In genomic region chr14:39231751-39232553, GRCh38 we compare ENCODE assay signal across 8 cellular contexts. TPM values are rescaled to one million over a fixed set of nuclear protein-coding genes. Genes with fewer than 3 reads are reported as not detected.
DNase-seq lines count a peak whose midpoint lies in the region; ATAC-seq, FAIRE-seq and TF ChIP-seq lines count a peak whose summit lies in the region.
"Not testable (repeated sequence)": the region's sequence is repeated elsewhere in the genome, so short reads cannot be mapped to it uniquely, and the experiment has no call there.

No MANE protein-coding gene starts in this region.

- not testable (repeated sequence) for H4K20me1 ChIP-seq in DND-41 (ENCODE audit: insufficient read depth, low read length); MM.1S (ENCODE audit: insufficient read depth, low read length); SU-DHL-6 (ENCODE audit: low read depth, low read length); GM12878 (ENCODE audit: control insufficient read depth, insufficient read depth)

- RAD21 ChIA-PET in GM12878 (lab: Charles Lee; ENCODE audit: unreplicated experiment), result interaction anchor here (0.6 to 2.9 kb wide), 28 partner anchors 15 to 350 kb away, joined by 3 to 42 read pairs (median 4); partner anchors contain the start of gene FBXO33

- in situ Hi-C loops in GM12878 (cut with MboI), result not testable (repeated sequence)

- TF ChIP-seq POLR2A in GM12878 (IDR thresholded peaks at IDR 0.05; ENCODE audit: low read depth, low read length), result not testable (repeated sequence)

- ATAC-seq in DND-41 (ENCODE audit: insufficient read depth, low read depth) (peak; percentile 72), GM19395 (IDR thresholded peaks at IDR 0.05; ENCODE audit: unreplicated experiment) (peak; percentile 87), HG02938 (IDR thresholded peaks at IDR 0.05; ENCODE audit: unreplicated experiment) (peak; percentile 78), GM12878 (peak; percentile 91)

- CTCF ChIA-PET in GM12878 (lab: Yijun Ruan, JAX), result interaction anchor here (0.6 to 3.4 kb wide), 42 partner anchors 9 to 350 kb away, joined by 3 to 93 read pairs (median 6); partner anchors contain the start of genes FBXO33, PNN, SEC23A and TRAPPC6B

- not testable (repeated sequence) for H2AFZ ChIP-seq in DND-41 (ENCODE audit: low read depth, low read length); MM.1S (ENCODE audit: low read length); GM12878 (ENCODE audit: control insufficient read depth, low read depth, low read length)
- H2AFZ ChIP-seq in SU-DHL-6 (ENCODE audit: low read depth, low read length, severe bottlenecking), result peak overlapping the region; percentile 10

- TF ChIP-seq CTCF in DND-41 (IDR thresholded peaks at IDR 0.05; ENCODE audit: borderline replicate concordance, extremely low read depth, low read length, poor library complexity, severe bottlenecking), result peak; percentile 56
- TF ChIP-seq CTCF in MM.1S (IDR thresholded peaks at IDR 0.05; ENCODE audit: low read length), result peak; percentile 38
- TF ChIP-seq CTCF in SU-DHL-6 (IDR thresholded peaks at IDR 0.05; ENCODE audit: insufficient read depth, low read length, poor library complexity, severe bottlenecking), result peak; percentile 37
- peak; percentile 34 to 64 (median 49); a peak in 5 of 6 replicates for TF ChIP-seq CTCF in GM12878 (IDR thresholded peaks at IDR 0.05 in 2 of 3, conservative IDR thresholded peaks at IDR 0.05 in 1 of 3; ENCODE audit: control insufficient read depth in 2 of 3, extremely low read depth in 1 of 3, insufficient read depth in 1 of 3, low read depth in 3 of 3, low read length in 3 of 3)

- not testable (repeated sequence) for H3K9me2 ChIP-seq in MM.1S (replicated peaks; ENCODE audit: insufficient read depth, low read length); SU-DHL-6 (replicated peaks; ENCODE audit: insufficient read depth, low read length)

- H3K36me3 ChIP-seq in DND-41 (ENCODE audit: insufficient read depth, low read length); MM.1S (replicated peaks; ENCODE audit: insufficient read depth, low read length); SU-DHL-6 (ENCODE audit: low read length); GM12878 (ENCODE audit: control insufficient read depth in 2 of 2, insufficient read depth in 2 of 2, low read length in 1 of 2): not testable (repeated sequence)

- POLR2A ChIA-PET in GM12878 (lab: Charles Lee), result interaction anchor here (1.3 kb wide), 1 partner anchor 195 kb away, joined by 3 read pairs; no protein-coding TSS in a partner anchor

- H3K79me2 ChIP-seq in DND-41 (ENCODE audit: insufficient read depth, low read length); MM.1S (ENCODE audit: low read length); SU-DHL-6 (ENCODE audit: insufficient read depth, low read length); GM12878 (ENCODE audit: control insufficient read depth, insufficient read depth, low read length): not testable (repeated sequence)

- FAIRE-seq in GM12878 (lab: Jason Lieb, UNC), result peak; percentile 69

- H3K4me3 ChIP-seq in DND-41 (ENCODE audit: low read depth in 1 of 2, low read length in 2 of 2); MM.1S (ENCODE audit: low read length); SU-DHL-6 (ENCODE audit: insufficient read depth, low read length, poor library complexity, severe bottlenecking); GM12878: not testable (repeated sequence)

- SMC1A ChIA-PET in GM12878 (lab: Charles Lee; ENCODE audit: uncharacterized antibody, unreplicated experiment), result interaction anchor here (0.7 to 4.3 kb wide), 32 partner anchors 10 to 341 kb away, joined by 3 to 76 read pairs (median 4); partner anchors contain the start of genes FBXO33 and TRAPPC6B

- H3K4me2 ChIP-seq in DND-41 (ENCODE audit: insufficient read depth, low read length); MM.1S (ENCODE audit: low read depth, low read length); SU-DHL-6 (ENCODE audit: low read depth, low read length, poor library complexity, severe bottlenecking); GM12878 (ENCODE audit: control insufficient read depth, insufficient read depth): not testable (repeated sequence)

- not testable (repeated sequence) for H3K9me3 ChIP-seq in DND-41 (ENCODE audit: insufficient read depth, low read length, severe bottlenecking); MM.1S (replicated peaks; ENCODE audit: insufficient read depth, low read length); SU-DHL-6 (ENCODE audit: insufficient read depth, low read length); GM12878 (replicated peaks; ENCODE audit: control insufficient read depth, insufficient read depth, low read length)

- not testable (repeated sequence) for H3K9ac ChIP-seq in DND-41 (ENCODE audit: low read depth, low read length); MM.1S (ENCODE audit: low read length); SU-DHL-6 (ENCODE audit: low read length); GM12878 (ENCODE audit: control insufficient read depth, insufficient read depth, low read length)

- not testable (repeated sequence) for TF ChIP-seq EP300 in GM12878 (IDR thresholded peaks at IDR 0.05; ENCODE audit: borderline replicate concordance in 1 of 2, control insufficient read depth in 1 of 2, low read depth in 2 of 2, low read length in 2 of 2)

- not testable (repeated sequence) for H3F3A ChIP-seq in MM.1S (ENCODE audit: insufficient read depth, low read length); SU-DHL-6 (ENCODE audit: insufficient read depth)

- not testable (repeated sequence) for H3K4me1 ChIP-seq in DND-41 (ENCODE audit: insufficient read depth, low read length); MM.1S (ENCODE audit: low read length); GM12878 (ENCODE audit: control insufficient read depth, insufficient read depth, low read length)

- WGBS in GM12878 (ENCODE audit: insufficient coverage, insufficient replicate concordance, low lambda C conversion rate, missing lambda C conversion rate), result 90% methylated on average over 11 of the region's 11 CpGs

- not testable (repeated sequence) for BruUV-seq in GM12878 (replicated peaks; lab: Mats Ljungman, UMichigan)

- peak; percentile 75 for TF ChIP-seq RAD21 in GM12878 (IDR thresholded peaks at IDR 0.05; ENCODE audit: insufficient read depth, low read depth, low read length)

- DNase-seq in DND-41, result peak; percentile 25
- DNase-seq in MM.1S, result peak; percentile 47
- peak; percentile 41 for DNase-seq in GM12878 (ENCODE audit: low read depth, low spot score)
- DNase-seq in iPS-NIHi7 (ENCODE audit: extremely low spot score), result peak; percentile 57
- peak; percentile 9 for DNase-seq in stimulated activated CD4-positive, alpha-beta T cell treated with anti-CD3 and anti-CD28 coated beads, Interleukin-2, amount 100 ng/mL, for 4 hours (ENCODE audit: low read depth)

- intact Hi-C loops in GM12878 (cut with micrococcal nuclease; ENCODE audit: unreplicated experiment), result loop anchor here (1.0 kb wide), 3 partner anchors 136 to 237 kb away; no protein-coding TSS in a partner anchor

- not testable (repeated sequence) for H3K27ac ChIP-seq in DND-41 (ENCODE audit: low read length); MM.1S (ENCODE audit: low read length); SU-DHL-6 (ENCODE audit: low read depth, low read length); GM12878 (ENCODE audit: control insufficient read depth, insufficient read depth)

- not testable (repeated sequence) for H3K27me3 ChIP-seq in DND-41 (ENCODE audit: insufficient read depth, low read length, poor library complexity); MM.1S (replicated peaks; ENCODE audit: insufficient read depth, low read length); SU-DHL-6 (ENCODE audit: low read length); GM12878 (replicated peaks in 1 of 2; ENCODE audit: control insufficient read depth in 2 of 2, insufficient read depth in 2 of 2, low read length in 1 of 2)

RNA-seq across cellular contexts. Expression of gene MIA2, which starts 1.8 kb away (rescaled TPM):
- 32.1 and 33.9 TPM in 2 replicates for total RNA-seq in GM12878 (2013; cell fraction: nucleolus; rRNA removed)
- total RNA-seq in GM12878 (2014; rRNA removed) (12.3 and 12.6 TPM in 2 replicates), GM12878 (2014; rRNA removed; fragmentation: Illumina TruSeq; extraction: Trizol) (18.4 and 19.8 TPM in 2 replicates), GM12878 (2021) (12.6 and 15.7 TPM in 2 replicates)
- polyA plus RNA-seq in GM12878 (2011; ENCODE audit: low read depth), result 11.9 TPM
- polyA plus RNA-seq in GM12878 (2011; rRNA removed) (36.8 and 46.5 TPM in 2 replicates), GM12878 (2014; fragmentation: Illumina TruSeq; extraction: Trizol) (24.3 and 29.6 TPM in 2 replicates), GM12878 (2014; fragmentation: Nextera tagmentation; extraction: Ambion mirVana) (10 to 100 TPM in 1 of 2 experiments, 1 to 10 TPM in 1; 6.3 to 10.2 TPM), GM12878 (2014; rRNA removed) (10.0 and 10.5 TPM in 2 replicates), GM12878 (2016; fragmentation: Nextera tagmentation; extraction: Ambion mirVana) (10 to 100 TPM; 19.8 to 20.2 TPM)
- 22.3 and 23.0 TPM in 2 replicates for polyA plus RNA-seq in GM12878 (2011; cell fraction: cytosol; rRNA removed)
- 20.0 and 26.4 TPM in 2 replicates for polyA plus RNA-seq in GM12878 (2011; cell fraction: nucleus; rRNA removed)
- 8.5 and 10.2 TPM in 2 replicates for polyA plus RNA-seq in GM12878 (2012)
- 13.5 and 20.1 TPM in 2 replicates for polyA minus RNA-seq in GM12878 (2011; rRNA and poly(A)+ RNA removed)
- polyA minus RNA-seq in GM12878 (2011; cell fraction: cytosol; rRNA and poly(A)+ RNA removed), result 8.6 and 9.5 TPM in 2 replicates
- 10.5 and 18.4 TPM in 2 replicates for polyA minus RNA-seq in GM12878 (2011; cell fraction: nucleus; rRNA and poly(A)+ RNA removed)

RNA-seq across cellular contexts. Expression of gene PNN, which starts 56.9 kb away (rescaled TPM):
- total RNA-seq in GM12878 (2013; cell fraction: nucleolus; rRNA removed), result 109 and 121 TPM in 2 replicates
- total RNA-seq in GM12878 (2014; rRNA removed) (49.5 and 56.7 TPM in 2 replicates), GM12878 (2014; rRNA removed; fragmentation: Illumina TruSeq; extraction: Trizol) (89.7 and 90.4 TPM in 2 replicates), GM12878 (2021) (84.9 and 91.7 TPM in 2 replicates)
- polyA plus RNA-seq in GM12878 (2011; ENCODE audit: low read depth), result 76.4 TPM
- polyA plus RNA-seq in GM12878 (2011; rRNA removed) (46.6 and 67.2 TPM in 2 replicates), GM12878 (2014; fragmentation: Illumina TruSeq; extraction: Trizol) (166 and 215 TPM in 2 replicates), GM12878 (2014; fragmentation: Nextera tagmentation; extraction: Ambion mirVana) (10 to 100 TPM; 44.2 to 55.4 TPM), GM12878 (2014; rRNA removed) (113 and 127 TPM in 2 replicates), GM12878 (2016; fragmentation: Nextera tagmentation; extraction: Ambion mirVana) (100 to 1,000 TPM; 107 to 114 TPM)
- 20.3 and 26.2 TPM in 2 replicates for polyA plus RNA-seq in GM12878 (2011; cell fraction: cytosol; rRNA removed)
- polyA plus RNA-seq in GM12878 (2011; cell fraction: nucleus; rRNA removed), result 78.7 and 136 TPM in 2 replicates
- polyA plus RNA-seq in GM12878 (2012), result 72.4 and 110 TPM in 2 replicates
- 13.8 and 16.1 TPM in 2 replicates for polyA minus RNA-seq in GM12878 (2011; rRNA and poly(A)+ RNA removed)
- 6.9 and 7.4 TPM in 2 replicates for polyA minus RNA-seq in GM12878 (2011; cell fraction: cytosol; rRNA and poly(A)+ RNA removed)
- 22.7 and 38.6 TPM in 2 replicates for polyA minus RNA-seq in GM12878 (2011; cell fraction: nucleus; rRNA and poly(A)+ RNA removed)
